ENCODE assay signal across 18 cellular contexts in the genomic region with DNA sequence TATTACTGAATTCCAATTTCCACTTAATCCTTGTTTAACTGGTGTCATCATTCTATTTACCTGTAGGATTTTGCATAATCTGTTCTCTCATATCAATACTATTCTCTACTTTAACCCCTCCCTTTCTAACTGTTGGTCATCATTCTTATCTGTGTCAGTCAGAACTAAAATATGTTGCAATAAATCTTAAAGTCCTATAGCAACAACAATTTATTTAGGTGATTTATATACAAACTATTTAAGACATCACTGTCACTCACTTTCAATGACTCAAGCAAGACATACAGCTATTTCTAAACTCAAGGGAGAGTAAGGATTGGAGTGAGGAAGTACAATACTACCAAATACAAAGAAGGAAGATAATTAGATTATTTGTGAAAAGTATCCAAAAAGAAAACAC.
"Had no signal": no experiment of that assay in that cellular context is flagged by ENCODE, and none has a peak within 500 bp of the region (broad histone marks: within the 10 kb centered on the region; RNA-seq: fewer than 3 reads in every experiment).

No MANE protein-coding gene starts in this region.

- H3K4me1 Mint-ChIP-seq: naive thymus-derived CD8-positive, alpha-beta T cell; stimulated activated memory B cell treated with anti-CD40 and anti-IgM and Interleukin-4, amounts not matched to agents 10 μg/mL and 1 μg/mL and 100 μg/mL, for 72 hours had no signal

- DNase-seq: effector memory CD4-positive, alpha-beta T cell; foreskin melanocyte; heart left ventricle; hippocampal formation; left colon; left ventricle myocardium superior; mesendoderm; naive thymus-derived CD8-positive, alpha-beta T cell; spleen; stimulated activated CD4-positive, alpha-beta T cell treated with anti-CD3 and anti-CD28 coated beads, Interleukin-15, amount 100 ng/mL, for 24 hours; stimulated activated CD4-positive, alpha-beta T cell treated with anti-CD3 and anti-CD28 coated beads, Interleukin-1b, Interleukin-23, amount 100 ng/mL, for 48 hours; stimulated activated CD4-positive, alpha-beta T cell treated with anti-CD3 and anti-CD28 coated beads, Interleukin-4, amount 100 ng/mL, for 24 hours; tibial artery; upper lobe of left lung; uterus had no signal

- H3K4me1 ChIP-seq: heart left ventricle, spleen, tibial artery, upper lobe of left lung, uterus had no signal

- H3K27me3 ChIP-seq: heart left ventricle, neutrophil, spleen, tibial artery, upper lobe of left lung, uterus had no signal

- H3K36me3 Mint-ChIP-seq: stimulated activated memory B cell treated with anti-CD40 and anti-IgM and Interleukin-4, amounts not matched to agents 10 μg/mL and 1 μg/mL and 100 μg/mL, for 72 hours had no signal

- H3K4me3 Mint-ChIP-seq: naive thymus-derived CD8-positive, alpha-beta T cell; stimulated activated memory B cell treated with anti-CD40 and anti-IgM and Interleukin-4, amounts not matched to agents 10 μg/mL and 1 μg/mL and 100 μg/mL, for 72 hours; stimulated activated naive CD8-positive, alpha-beta T cell treated with anti-CD3 and anti-CD28 coated beads, Interleukin-15, Interleukin-2, amounts not matched to agents 100 ng/mL and 50 ng/mL, for 24 hours had no signal

- H3K27ac Mint-ChIP-seq: naive thymus-derived CD8-positive, alpha-beta T cell; stimulated activated memory B cell treated with anti-CD40 and anti-IgM and Interleukin-4, amounts not matched to agents 10 μg/mL and 1 μg/mL and 100 μg/mL, for 72 hours; stimulated activated naive CD8-positive, alpha-beta T cell treated with anti-CD3 and anti-CD28 coated beads, Interleukin-15, Interleukin-2, amounts not matched to agents 100 ng/mL and 50 ng/mL, for 24 hours had no signal

- H3K9me3 ChIP-seq: heart left ventricle, neutrophil, spleen, tibial artery, upper lobe of left lung, uterus had no signal

- H3K9me3 Mint-ChIP-seq: stimulated activated memory B cell treated with anti-CD40 and anti-IgM and Interleukin-4, amounts not matched to agents 10 μg/mL and 1 μg/mL and 100 μg/mL, for 72 hours; stimulated activated naive CD8-positive, alpha-beta T cell treated with anti-CD3 and anti-CD28 coated beads, Interleukin-15, Interleukin-2, amounts not matched to agents 100 ng/mL and 50 ng/mL, for 24 hours had no signal

- H3K27me3 Mint-ChIP-seq: naive thymus-derived CD8-positive, alpha-beta T cell; stimulated activated memory B cell treated with anti-CD40 and anti-IgM and Interleukin-4, amounts not matched to agents 10 μg/mL and 1 μg/mL and 100 μg/mL, for 72 hours; stimulated activated naive CD8-positive, alpha-beta T cell treated with anti-CD3 and anti-CD28 coated beads, Interleukin-15, Interleukin-2, amounts not matched to agents 100 ng/mL and 50 ng/mL, for 24 hours had no signal

- H3K27ac ChIP-seq: heart left ventricle, neutrophil, spleen, tibial artery, upper lobe of left lung, uterus had no signal
